12 cellular contexts compared by ENCODE assay signal in genomic region chr12:120851444-120851843, GRCh38. TPM values are rescaled to one million over a fixed set of nuclear protein-coding genes. Genes with fewer than 3 reads are reported as not detected.
DNase-seq lines count a peak whose midpoint lies in the region; ATAC-seq and TF ChIP-seq lines count a peak whose summit lies in the region.
"Had no signal": no experiment of that assay in that cellular context is flagged by ENCODE, and none has a peak within 500 bp of the region (broad histone marks: within the 10 kb centered on the region; RNA-seq: fewer than 3 reads in every experiment).

No MANE protein-coding gene starts in this region.

- CTCF ChIA-PET in activated naive CD4-positive, alpha-beta T cell treated with anti-CD3 and anti-CD28 coated beads for 36 hours (lab: Charles Lee) = interaction anchor here (0.7 to 1.5 kb wide), 3 partner anchors 17 to 120 kb away, joined by 3 to 5 read pairs (median 3); no protein-coding TSS in a partner anchor

- no peak overlapping the region for H3K4me3 ChIP-seq in left ventricle myocardium inferior
- peak overlapping the region; percentile 5 for H3K4me3 ChIP-seq in OCI-LY1 (ENCODE audit: low read depth, low read length, poor library complexity, severe bottlenecking)
- no peak overlapping the region for H3K4me3 ChIP-seq in transverse colon
- H3K4me3 ChIP-seq: stomach had no signal

- H3K36me3 ChIP-seq in left ventricle myocardium inferior (no peaks in the 10 kb centered on the region), OCI-LY1 (ENCODE audit: insufficient read depth, low read length) (no peaks in the 10 kb centered on the region), transverse colon (no peaks in the 10 kb centered on the region)
- H3K36me3 ChIP-seq: stomach had no signal

- WGBS in transverse colon (ENCODE audit: low coverage in 1 of 2), 2 donors = 76 to 77% methylated on average over 3 to 7 of the region's 7 CpGs

- H3K9me3 Mint-ChIP-seq in activated naive CD4-positive, alpha-beta T cell treated with anti-CD3 and anti-CD28 coated beads for 36 hours = no peaks in the 10 kb centered on the region
- H3K9me3 Mint-ChIP-seq: natural killer cell treated with Interleukin-12 subunit alpha and Interleukin-12 subunit beta and Interleukin-15 and Interleukin-18, amount 100 ng/mL, for 72 hours had no signal

- H3K4me2 ChIP-seq in OCI-LY1 (ENCODE audit: low read length) = peak overlapping the region; percentile 39; the same call in 1 of the 2 replicates

- H3K4me1 ChIP-seq in left ventricle myocardium inferior (peaks cover 86% of the 10 kb centered on the region), OCI-LY1 (ENCODE audit: insufficient read depth, low read length, severe bottlenecking) (peaks cover 77% of the 10 kb centered on the region), transverse colon (peaks cover 4 to 78% (median 36%) of the 10 kb centered on the region in 4 donors)

- peaks cover 59% of the 10 kb centered on the region for H3K4me1 Mint-ChIP-seq in activated naive CD4-positive, alpha-beta T cell treated with anti-CD3 and anti-CD28 coated beads for 36 hours (ENCODE audit: low read depth)

- H3K4me3 Mint-ChIP-seq in activated naive CD4-positive, alpha-beta T cell treated with anti-CD3 and anti-CD28 coated beads for 36 hours = no peak overlapping the region
- H3K4me3 Mint-ChIP-seq: natural killer cell treated with Interleukin-12 subunit alpha and Interleukin-12 subunit beta and Interleukin-15 and Interleukin-18, amount 100 ng/mL, for 72 hours had no signal

- no peak overlapping the region for H3K9ac ChIP-seq in OCI-LY1 (ENCODE audit: low read length)

- TF ChIP-seq CTCF in left ventricle myocardium inferior (IDR thresholded peaks at IDR 0.05; ENCODE audit: borderline replicate concordance) (no peak), OCI-LY1 (IDR thresholded peaks at IDR 0.05; ENCODE audit: low read length) (no peak), transverse colon (IDR thresholded peaks at IDR 0.05) (no peak)

- peaks cover 6% of the 10 kb centered on the region; the same call in 1 of the 2 replicates for H3F3A ChIP-seq in OCI-LY1 (ENCODE audit: insufficient read depth, low read length)

- in situ Hi-C loops in transverse colon (cut with MboI; ENCODE audit: low pct_ligation_motif_present in 1 of 4, low pct_unique_long_range_greater_than_20kb in 1 of 4, low sequenced_read_pairs in 3 of 4) = no loop called here

- TF ChIP-seq EP300 in transverse colon (IDR thresholded peaks at IDR 0.05; ENCODE audit: low read depth) = no peak

- H3K27ac Mint-ChIP-seq in activated naive CD4-positive, alpha-beta T cell treated with anti-CD3 and anti-CD28 coated beads for 36 hours = no peak overlapping the region
- H3K27ac Mint-ChIP-seq: natural killer cell treated with Interleukin-12 subunit alpha and Interleukin-12 subunit beta and Interleukin-15 and Interleukin-18, amount 100 ng/mL, for 72 hours had no signal

- H3K27me3 ChIP-seq in left ventricle myocardium inferior (ENCODE audit: low read depth) = no peaks in the 10 kb centered on the region
- no peaks in the 10 kb centered on the region for H3K27me3 ChIP-seq in OCI-LY1 (ENCODE audit: insufficient read depth, low read length)
- H3K27me3 ChIP-seq in transverse colon = no peaks in the 10 kb centered on the region
- H3K27me3 ChIP-seq: stomach had no signal

- H4K20me1 ChIP-seq in OCI-LY1 (ENCODE audit: insufficient read depth, low read length) = no peaks in the 10 kb centered on the region

- H3K9me2 ChIP-seq in OCI-LY1 (ENCODE audit: low read depth, low read length) = no peaks in the 10 kb centered on the region

- peak overlapping the region; percentile 15 for H3K27ac ChIP-seq in left ventricle myocardium inferior (replicated peaks)
- peak overlapping the region; percentile 93 for H3K27ac ChIP-seq in OCI-LY1 (ENCODE audit: low read depth, low read length, poor library complexity, severe bottlenecking)
- no peak overlapping the region for H3K27ac ChIP-seq in transverse colon
- H3K27ac ChIP-seq: stomach had no signal

- no peaks in the 10 kb centered on the region for H3K9me3 ChIP-seq in left ventricle myocardium inferior (replicated peaks)
- no peaks in the 10 kb centered on the region for H3K9me3 ChIP-seq in OCI-LY1 (ENCODE audit: low read length)
- no peaks in the 10 kb centered on the region for H3K9me3 ChIP-seq in transverse colon
- H3K9me3 ChIP-seq: stomach had no signal

- H3K27me3 Mint-ChIP-seq in activated naive CD4-positive, alpha-beta T cell treated with anti-CD3 and anti-CD28 coated beads for 36 hours (ENCODE audit: low read depth) = no peaks in the 10 kb centered on the region
- H3K27me3 Mint-ChIP-seq: natural killer cell treated with Interleukin-12 subunit alpha and Interleukin-12 subunit beta and Interleukin-15 and Interleukin-18, amount 100 ng/mL, for 72 hours had no signal

- H2AFZ ChIP-seq in OCI-LY1 (ENCODE audit: low read length) = no peak overlapping the region

- DNase-seq in left ventricle myocardium inferior = no peak
- no peak for DNase-seq in left cardiac atrium
- DNase-seq in transverse colon = peak; percentile 19
- no peak for DNase-seq in T-helper 1 cell
- DNase-seq in GDM1 (lab: John Stamatoyannopoulos, UW) = no peak
- DNase-seq in activated naive CD4-positive, alpha-beta T cell treated with anti-CD3 and anti-CD28 coated beads for 36 hours = no peak
- DNase-seq: DND-41, NCI-H82, stomach had no signal

- no peak for ATAC-seq in left cardiac atrium
- ATAC-seq in HG02852 (IDR thresholded peaks at IDR 0.05; ENCODE audit: unreplicated experiment) = peak; percentile 49

- no peak for TF ChIP-seq POLR2A in transverse colon (IDR thresholded peaks at IDR 0.05)

- intact Hi-C loops in left ventricle myocardium inferior (cut with micrococcal nuclease) = no loop called here
- intact Hi-C loops in left cardiac atrium (cut with DNase I) = no loop called here
- intact Hi-C loops in transverse colon (cut with DNase I; ENCODE audit: low total_unique reads) = no loop called here
- intact Hi-C loops in activated naive CD4-positive, alpha-beta T cell treated with anti-CD3 and anti-CD28 coated beads for 36 hours (cut with micrococcal nuclease) = loop anchor here (5.0 to 10.0 kb wide), 3 partner anchors 54 to 243 kb away; partner anchors contain the start of gene CABP1

- peaks cover 25% of the 10 kb centered on the region for H3K79me2 ChIP-seq in OCI-LY1 (ENCODE audit: insufficient read depth, low read length)

- no peaks in the 10 kb centered on the region for H3K36me3 Mint-ChIP-seq in activated naive CD4-positive, alpha-beta T cell treated with anti-CD3 and anti-CD28 coated beads for 36 hours (ENCODE audit: low read depth)
- H3K36me3 Mint-ChIP-seq: natural killer cell treated with Interleukin-12 subunit alpha and Interleukin-12 subunit beta and Interleukin-15 and Interleukin-18, amount 100 ng/mL, for 72 hours had no signal

RNA-seq across cellular contexts. Expression of gene SPPL3, which starts 52.7 kb away (rescaled TPM):
- 26.8 TPM for total RNA-seq in left ventricle myocardium inferior
- 10 to 100 TPM; 27.6 to 29.7 TPM for total RNA-seq in left cardiac atrium
- 10 to 100 TPM; 34.7 to 45.4 (median 41.6) TPM for total RNA-seq in transverse colon
- 10 to 100 TPM; 19.8 to 22.2 TPM for total RNA-seq in activated naive CD4-positive, alpha-beta T cell treated with anti-CD3 and anti-CD28 coated beads for 36 hours

Comparison
In these comparisons a context has a peak if more than half of its experiments do, and no peak if none do; other contexts are left out.
1. H3K27ac ChIP-seq: peak in left ventricle myocardium inferior (single experiment) and OCI-LY1 (single experiment); none in transverse colon (0 of 4).